8 cellular contexts compared by ENCODE assay signal in genomic region chr1:9824702-9825089, GRCh38. TPM values are rescaled to one million over a fixed set of nuclear protein-coding genes. Genes with fewer than 3 reads are reported as not detected.
A peak's percentile ranks its signal among the peaks of the same experiment; 100 is the strongest.
DNase-seq lines count a peak whose midpoint lies in the region; ATAC-seq and TF ChIP-seq lines count a peak whose summit lies in the region.

No MANE protein-coding gene starts in this region.

- H3K36me3 ChIP-seq in BE2C (no peaks in the 10 kb centered on the region), MM.1S (replicated peaks; ENCODE audit: insufficient read depth, low read length) (no peaks in the 10 kb centered on the region)
- H3K36me3 ChIP-seq in effector memory CD4-positive, alpha-beta T cell (ENCODE audit: control insufficient read depth, insufficient read depth, low read length) = no peaks in the 10 kb centered on the region

- H3F3A ChIP-seq in MM.1S (ENCODE audit: insufficient read depth, low read length) = peaks cover 24% of the 10 kb centered on the region

- no peaks in the 10 kb centered on the region for H3K27me3 ChIP-seq in BE2C
- no peaks in the 10 kb centered on the region for H3K27me3 ChIP-seq in MM.1S (replicated peaks; ENCODE audit: insufficient read depth, low read length)
- H3K27me3 ChIP-seq in effector memory CD4-positive, alpha-beta T cell (replicated peaks; ENCODE audit: control insufficient read depth, insufficient read depth, low read length, poor library complexity, severe bottlenecking) = no peaks in the 10 kb centered on the region

- peaks cover 35% of the 10 kb centered on the region for H3K79me2 ChIP-seq in MM.1S (ENCODE audit: low read length)

- H3K27me3 Mint-ChIP-seq in neural crest cell (ENCODE audit: low read depth) = peaks cover 16% of the 10 kb centered on the region

- peak overlapping the region; percentile 53 for H3K4me3 ChIP-seq in BE2C (ENCODE audit: low read depth, low read length)
- H3K4me3 ChIP-seq in MM.1S (ENCODE audit: low read length) = peak overlapping the region; percentile 52; the same call in 1 of the 2 replicates
- peak overlapping the region; percentile 67 for H3K4me3 ChIP-seq in effector memory CD4-positive, alpha-beta T cell (ENCODE audit: insufficient read depth, low read depth, low read length, poor library complexity, severe bottlenecking)

- no peaks in the 10 kb centered on the region for H3K36me3 Mint-ChIP-seq in neural crest cell (ENCODE audit: low read depth)

- no peaks in the 10 kb centered on the region for H3K9me2 ChIP-seq in MM.1S (replicated peaks; ENCODE audit: insufficient read depth, low read length)

- ATAC-seq in HG03097 (IDR thresholded peaks at IDR 0.05; ENCODE audit: low FRiP score, unreplicated experiment) = no peak

- H3K9ac ChIP-seq in MM.1S (ENCODE audit: low read length) = no peak overlapping the region

- H3K4me3 Mint-ChIP-seq in neural crest cell = peak overlapping the region; percentile 86

- no peaks in the 10 kb centered on the region for H3K9me3 Mint-ChIP-seq in neural crest cell

- H3K4me1 ChIP-seq in BE2C (no peaks in the 10 kb centered on the region), MM.1S (ENCODE audit: low read length) (peaks cover 30% of the 10 kb centered on the region)
- peaks cover 30% of the 10 kb centered on the region for H3K4me1 ChIP-seq in effector memory CD4-positive, alpha-beta T cell (ENCODE audit: control insufficient read depth, insufficient read depth, low read length, poor library complexity, severe bottlenecking)

- no peak overlapping the region for H3K27ac ChIP-seq in MM.1S (ENCODE audit: low read length)
- peak overlapping the region; percentile 45 for H3K27ac ChIP-seq in effector memory CD4-positive, alpha-beta T cell (ENCODE audit: insufficient read depth, low read length, poor library complexity, severe bottlenecking)

- peak overlapping the region; percentile 68; the same call in 1 of the 2 replicates for H3K4me2 ChIP-seq in MM.1S (ENCODE audit: low read depth, low read length)

- H3K9me3 ChIP-seq in BE2C = no peaks in the 10 kb centered on the region
- no peaks in the 10 kb centered on the region for H3K9me3 ChIP-seq in MM.1S (replicated peaks; ENCODE audit: insufficient read depth, low read length)
- H3K9me3 ChIP-seq in effector memory CD4-positive, alpha-beta T cell (ENCODE audit: control insufficient read depth, low read length) = no peaks in the 10 kb centered on the region

- DNase-seq in BE2C (no peak), MM.1S (no peak), neural crest cell (ENCODE audit: low read depth, low spot score) (no peak), superior temporal gyrus (ENCODE audit: extremely low spot score) (no peak), DMS 273 (lab: John Stamatoyannopoulos, UW; ENCODE audit: unreplicated experiment) (no peak), UCSD-AML1 (lab: John Stamatoyannopoulos, UW; ENCODE audit: unreplicated experiment) (no peak)
- no peak for DNase-seq in effector memory CD4-positive, alpha-beta T cell

- no peak overlapping the region for H3K27ac Mint-ChIP-seq in neural crest cell (ENCODE audit: unreplicated experiment)

- peaks cover 39% of the 10 kb centered on the region for H3K4me1 Mint-ChIP-seq in neural crest cell

- TF ChIP-seq CTCF in BE2C (IDR thresholded peaks at IDR 0.05; ENCODE audit: low read depth, low read length) = no peak
- TF ChIP-seq CTCF in MM.1S (IDR thresholded peaks at IDR 0.05; ENCODE audit: low read length) = no peak
- TF ChIP-seq CTCF in neural crest cell (conservative IDR thresholded peaks at IDR 0.05) = no peak

- H2AFZ ChIP-seq in MM.1S (ENCODE audit: low read length) = peak overlapping the region; percentile 92; the same call in 1 of the 2 replicates

- H4K20me1 ChIP-seq in MM.1S (ENCODE audit: insufficient read depth, low read length) = 0 out of 2 replicates have a peak, but pooled peaks cover 4% of the 10 kb centered on the region

RNA-seq across cellular contexts. Expression of gene CLSTN1, which starts 0.9 kb away (rescaled TPM):
- polyA plus RNA-seq in BE2C (2012; ENCODE audit: insufficient read depth, insufficient read length, low read depth) = 97.0 TPM
- total RNA-seq in neural crest cell = 133 and 136 TPM in 2 replicates
